In genomic region chr2:227460079-227460485, GRCh38 we compare ENCODE assay signal across 8 cellular contexts. TPM values are rescaled to one million over a fixed set of nuclear protein-coding genes. Genes with fewer than 3 reads are reported as not detected.
A peak's percentile ranks its signal among the peaks of the same experiment; 100 is the strongest.
DNase-seq lines count a peak whose midpoint lies in the region; ATAC-seq and TF ChIP-seq lines count a peak whose summit lies in the region.

No MANE protein-coding gene starts in this region.

- DNase-seq in BE2C, result peak; percentile 21
- DNase-seq in T-helper 2 cell treated with Interferon-gamma antibody and Interleukin-4, amounts not matched to agents 5 μg/mL and 100 μg/mL, for 36 hours (ENCODE audit: low spot score), result peak; percentile 74
- peak; percentile 52 to 81 (median 65) for DNase-seq in adrenal gland
- DNase-seq in stimulated activated CD8-positive, alpha-beta memory T cell treated with anti-CD3 and anti-CD28 coated beads, Interleukin-15, amount 100 ng/mL, for 24 hours (ENCODE audit: low read depth), result peak; percentile 33
- DNase-seq in SW 1271 (lab: John Stamatoyannopoulos, UW), result no peak
- DNase-seq in NCI-H774 (lab: John Stamatoyannopoulos, UW), result no peak

- WGBS in adrenal gland, 4 donors, result 13 to 23% (median 15%) methylated on average over 8 of the region's 8 CpGs

- ATAC-seq in HG02642 (IDR thresholded peaks at IDR 0.05; ENCODE audit: poor library complexity, unreplicated experiment), result peak; percentile 32
- no peak for ATAC-seq in GM19035 (IDR thresholded peaks at IDR 0.05; ENCODE audit: unreplicated experiment)

- no peak overlapping the region for H3K4me3 ChIP-seq in BE2C (ENCODE audit: low read depth, low read length)
- no peak overlapping the region for H3K4me3 ChIP-seq in adrenal gland

- H3K9me3 ChIP-seq in BE2C (no peaks in the 10 kb centered on the region), adrenal gland (replicated peaks in 1 of 3) (no peaks in the 10 kb centered on the region)

- intact Hi-C loops in adrenal gland (cut with DNase I), result no loop called here

- peaks cover 4% of the 10 kb centered on the region; the same call in 1 of the 2 replicates for H3K4me1 ChIP-seq in BE2C
- peaks cover 8 to 20% of the 10 kb centered on the region in 2 donors for H3K4me1 ChIP-seq in adrenal gland (replicated peaks in 1 of 2)

- H3K36me3 ChIP-seq in BE2C, result no peaks in the 10 kb centered on the region
- no peaks in the 10 kb centered on the region for H3K36me3 ChIP-seq in adrenal gland (replicated peaks in 1 of 2)

- peak overlapping the region; percentile 32 for H3K4me3 Mint-ChIP-seq in T-helper 2 cell treated with Interferon-gamma antibody and Interleukin-4, amounts not matched to agents 5 μg/mL and 100 μg/mL, for 36 hours

- no peaks in the 10 kb centered on the region for H3K27me3 Mint-ChIP-seq in T-helper 2 cell treated with Interferon-gamma antibody and Interleukin-4, amounts not matched to agents 5 μg/mL and 100 μg/mL, for 36 hours (ENCODE audit: low read depth)

- H3K9me3 Mint-ChIP-seq in T-helper 2 cell treated with Interferon-gamma antibody and Interleukin-4, amounts not matched to agents 5 μg/mL and 100 μg/mL, for 36 hours, result no peaks in the 10 kb centered on the region

- H3K27me3 ChIP-seq in BE2C (no peaks in the 10 kb centered on the region), adrenal gland (no peaks in the 10 kb centered on the region)

- H3K4me1 Mint-ChIP-seq in T-helper 2 cell treated with Interferon-gamma antibody and Interleukin-4, amounts not matched to agents 5 μg/mL and 100 μg/mL, for 36 hours (ENCODE audit: low read depth), result peaks cover 48% of the 10 kb centered on the region

- TF ChIP-seq CTCF in BE2C (IDR thresholded peaks at IDR 0.05; ENCODE audit: low read depth, low read length) (0 out of 2 replicates have a peak, but pooled peaks have one; percentile 3), adrenal gland (IDR thresholded peaks at IDR 0.05) (no peak)

- no peak overlapping the region for H3K27ac ChIP-seq in adrenal gland

- H3K27ac Mint-ChIP-seq in T-helper 2 cell treated with Interferon-gamma antibody and Interleukin-4, amounts not matched to agents 5 μg/mL and 100 μg/mL, for 36 hours, result peak overlapping the region; percentile 37

- TF ChIP-seq POLR2A in adrenal gland (IDR thresholded peaks at IDR 0.05), result no peak

- no peaks in the 10 kb centered on the region for H3K36me3 Mint-ChIP-seq in T-helper 2 cell treated with Interferon-gamma antibody and Interleukin-4, amounts not matched to agents 5 μg/mL and 100 μg/mL, for 36 hours (ENCODE audit: low read depth)

RNA-seq across cellular contexts. Expression of gene AGFG1, which starts 11.9 kb away (rescaled TPM):
- polyA plus RNA-seq in BE2C (2012; ENCODE audit: insufficient read depth, insufficient read length, low read depth), result 56.5 TPM
- 100 to 1,000 TPM in 2 of 8 donors, 10 to 100 TPM in 6; 40.1 to 117 (median 79.3) TPM for total RNA-seq in adrenal gland
- 100 to 1,000 TPM in 1 of 3 donors, 10 to 100 TPM in 2; 13.5 to 108 (median 19.7) TPM for polyA plus RNA-seq in adrenal gland

Comparison
In these comparisons a context has a peak if more than half of its experiments do, and no peak if none do; other contexts are left out.
1. DNase-seq: peak in BE2C (single experiment), T-helper 2 cell treated with Interferon-gamma antibody and Interleukin-4, amounts not matched to agents 5 μg/mL and 100 μg/mL, for 36 hours (single experiment), adrenal gland (7 of 7) and stimulated activated CD8-positive, alpha-beta memory T cell treated with anti-CD3 and anti-CD28 coated beads, Interleukin-15, amount 100 ng/mL, for 24 hours (single experiment); none in SW 1271 (0 of 2) and NCI-H774 (single experiment).